ENCODE assay signal across 8 cellular contexts in the genomic region with DNA sequence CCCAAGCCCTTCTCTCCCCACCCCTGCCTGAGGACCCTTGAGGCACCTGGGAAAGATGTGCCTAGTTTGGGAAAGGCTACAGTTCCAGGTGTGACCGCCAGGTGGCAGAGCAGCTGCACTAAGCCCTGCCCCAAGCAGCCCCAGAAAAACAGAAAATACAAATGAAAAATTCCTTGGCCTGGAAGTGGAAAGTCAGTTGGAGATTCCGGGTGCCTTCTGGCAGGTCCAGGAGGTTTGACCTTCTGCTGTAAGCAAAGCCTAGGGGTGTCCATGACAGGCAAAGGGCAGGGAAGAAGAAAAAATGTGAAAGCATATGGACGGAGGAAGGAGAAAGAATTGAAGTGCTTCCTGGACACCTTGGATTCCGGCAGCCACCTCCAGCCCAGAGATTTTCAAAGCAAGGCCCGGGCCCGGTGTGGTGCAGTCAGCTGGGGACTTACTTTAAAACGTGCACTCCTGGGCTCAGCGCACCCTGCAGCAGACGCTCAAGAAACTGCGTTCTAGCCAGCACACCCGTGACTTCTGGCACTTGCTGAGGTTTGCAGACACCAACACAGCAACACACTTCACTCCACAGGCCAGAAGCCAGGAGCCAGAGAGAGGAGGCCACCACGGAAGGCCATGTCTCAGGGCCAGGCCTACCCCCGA. TPM values are rescaled to one million over a fixed set of nuclear protein-coding genes. Genes with fewer than 3 reads are reported as not detected.
DNase-seq lines count a peak whose midpoint lies in the region; ATAC-seq and TF ChIP-seq lines count a peak whose summit lies in the region.

No MANE protein-coding gene starts in this region.

- no peaks in the 10 kb centered on the region for H3K36me3 ChIP-seq in thoracic aorta

- H3K9me3 ChIP-seq in thoracic aorta: no peaks in the 10 kb centered on the region

- DNase-seq in NCI-H748 (lab: John Stamatoyannopoulos, UW; ENCODE audit: unreplicated experiment) (peak; percentile 60), fibroblast of the conjunctiva (ENCODE audit: low read depth) (peak; percentile 31), nucleus accumbens (lab: John Stamatoyannopoulos, UW) (peak in 37 of 56 donors; percentile 14 to 81 (median 36)), thoracic aorta (ENCODE audit: low spot score) (no peak), NCI-H226 (no peak)

- peaks cover 10 to 23% of the 10 kb centered on the region in 2 donors for H3K4me1 ChIP-seq in thoracic aorta (ENCODE audit: control insufficient read depth in 1 of 2, low read depth in 2 of 2)

- peak overlapping the region; percentile 2 for H3K4me3 ChIP-seq in thoracic aorta

- peaks cover 7% of the 10 kb centered on the region for H3K27me3 Mint-ChIP-seq in activated T-helper 17 cell treated with anti-CD3 and anti-CD28 coated beads, Interleukin-2, amount 50 U/mL, for 72 hours

- peak; percentile 47 for ATAC-seq in activated T-helper 17 cell treated with anti-CD3 and anti-CD28 coated beads, Interleukin-2, amount 50 U/mL, for 72 hours (replicated peaks)
- ATAC-seq in thoracic aorta (ENCODE audit: insufficient number of reproducible peaks, low FRiP score, low read depth): no peak

- TF ChIP-seq CTCF in 22Rv1 (IDR thresholded peaks at IDR 0.05) (peak; percentile 96), GM12873 (IDR thresholded peaks at IDR 0.05; ENCODE audit: insufficient read depth, low read depth, low read length, missing control alignments) (peak; percentile 96), thoracic aorta (IDR thresholded peaks at IDR 0.05) (peak; percentile 99)

- H3K4me3 Mint-ChIP-seq in activated T-helper 17 cell treated with anti-CD3 and anti-CD28 coated beads, Interleukin-2, amount 50 U/mL, for 72 hours: no peak overlapping the region

- H3K27ac ChIP-seq in 22Rv1 (no peak overlapping the region), thoracic aorta (peak overlapping the region; percentile 50 to 63)

- no peaks in the 10 kb centered on the region for H3K36me3 Mint-ChIP-seq in activated T-helper 17 cell treated with anti-CD3 and anti-CD28 coated beads, Interleukin-2, amount 50 U/mL, for 72 hours (ENCODE audit: low read depth)

- no peaks in the 10 kb centered on the region for H3K4me1 Mint-ChIP-seq in activated T-helper 17 cell treated with anti-CD3 and anti-CD28 coated beads, Interleukin-2, amount 50 U/mL, for 72 hours

- no peaks in the 10 kb centered on the region for H3K9me3 Mint-ChIP-seq in activated T-helper 17 cell treated with anti-CD3 and anti-CD28 coated beads, Interleukin-2, amount 50 U/mL, for 72 hours

- no peaks in the 10 kb centered on the region for H3K27me3 ChIP-seq in thoracic aorta (replicated peaks; ENCODE audit: insufficient read depth)

- H3K27ac Mint-ChIP-seq in activated T-helper 17 cell treated with anti-CD3 and anti-CD28 coated beads, Interleukin-2, amount 50 U/mL, for 72 hours: no peak overlapping the region

RNA-seq across cellular contexts. Expression of gene SLC22A11, which starts 2.1 kb away (rescaled TPM):
- total RNA-seq in activated T-helper 17 cell treated with anti-CD3 and anti-CD28 coated beads, Interleukin-2, amount 50 U/mL, for 72 hours: not detected
- not detected for total RNA-seq in thoracic aorta

RNA-seq across cellular contexts. Expression of gene SLC22A12, which starts 37.3 kb away (rescaled TPM):
- total RNA-seq in activated T-helper 17 cell treated with anti-CD3 and anti-CD28 coated beads, Interleukin-2, amount 50 U/mL, for 72 hours: not detected
- total RNA-seq in thoracic aorta: not detected

Comparison
In these comparisons a context has a peak if more than half of its experiments do, and no peak if none do; other contexts are left out.
1. DNase-seq: peak in NCI-H748 (single experiment), fibroblast of the conjunctiva (single experiment) and nucleus accumbens (37 of 56); none in thoracic aorta (single experiment) and NCI-H226 (single experiment).
2. Peak in every context shown above with its lines, with median percentiles within 50 percentile points of each other: CTCF ChIP-seq.